ENCODE assay signal across 1 cellular context in genomic region chr1:230754831-230755230, GRCh38.
TF ChIP-seq lines count a peak whose summit lies in the region.

No MANE protein-coding gene starts in this region.

TF ChIP-seq in H1, 55 proteins besides CTCF, POLR2A, EP300 and RAD21:
- TF ChIP-seq KDM4A (IDR thresholded peaks at IDR 0.05; ENCODE audit: low read depth, low read length, severe bottlenecking) (no peak), KDM5A (IDR thresholded peaks at IDR 0.05; ENCODE audit: low read length) (no peak)
